27 cellular contexts compared by ENCODE assay signal in the genomic region with DNA sequence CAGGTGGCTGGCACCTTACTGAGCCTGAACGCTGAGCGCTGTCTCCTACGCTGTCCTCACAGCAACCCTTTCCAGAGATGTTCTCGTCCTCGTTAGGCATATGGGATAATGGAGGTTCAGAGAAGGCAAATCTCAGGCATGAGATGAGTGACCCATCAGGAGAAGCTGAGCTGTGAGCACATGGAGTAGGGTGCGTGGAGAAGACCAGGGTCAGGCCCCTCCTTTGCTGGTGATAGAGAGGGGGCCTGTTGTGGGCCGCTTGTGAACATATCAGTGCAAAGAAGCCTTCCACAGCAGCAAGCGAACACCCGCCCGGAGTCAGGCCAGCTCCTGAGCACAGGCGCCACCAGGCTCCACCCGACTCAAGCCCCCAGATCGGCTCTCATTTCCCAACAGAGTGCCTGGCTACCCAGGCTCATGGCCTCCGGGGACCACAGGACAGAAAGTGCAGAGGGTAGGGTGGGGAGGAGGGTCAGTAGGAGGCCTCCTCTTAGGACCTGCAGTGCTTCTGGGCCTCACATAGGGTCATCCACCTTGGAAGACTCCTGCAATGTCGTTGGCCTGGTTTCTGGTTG. TPM values are rescaled to one million over a fixed set of nuclear protein-coding genes. Genes with fewer than 3 reads are reported as not detected.
A peak's percentile ranks its signal among the peaks of the same experiment; 100 is the strongest.
DNase-seq lines count a peak whose midpoint lies in the region; ATAC-seq and TF ChIP-seq lines count a peak whose summit lies in the region.
"Had no signal": no experiment of that assay in that cellular context is flagged by ENCODE, and none has a peak within 500 bp of the region (broad histone marks: within the 10 kb centered on the region; RNA-seq: fewer than 3 reads in every experiment).

No MANE protein-coding gene starts in this region.

- POLR2A ChIA-PET in GM10248 (lab: Yijun Ruan, JAX): no interaction called here

- H3K27me3 ChIP-seq in GM23338 (ENCODE audit: insufficient read depth) (peaks cover 96% of the 10 kb centered on the region), iPS-15b (ENCODE audit: control insufficient read depth, insufficient read depth, low read length) (peaks cover 98% of the 10 kb centered on the region)

- H3K4me3 ChIP-seq in GM23338 (peak overlapping the region; percentile 57), iPS-15b (ENCODE audit: low read depth, low read length) (peak overlapping the region; percentile 36)
- H3K4me3 ChIP-seq: K562, uterus had no signal

- no peaks in the 10 kb centered on the region for H3K36me3 ChIP-seq in GM23338 (ENCODE audit: insufficient read depth)
- H3K36me3 ChIP-seq in iPS-15b (ENCODE audit: control insufficient read depth, insufficient read depth, low read length): no peaks in the 10 kb centered on the region
- H3K36me3 ChIP-seq: thoracic aorta, uterus had no signal

- H2AFZ ChIP-seq in GM23338: 0 out of 2 replicates have a peak overlapping the region, but pooled peaks have one; percentile 94

- peaks cover 21% of the 10 kb centered on the region for H3K4me1 Mint-ChIP-seq in GM23338

- no peaks in the 10 kb centered on the region for H3K9me3 ChIP-seq in iPS-15b (ENCODE audit: control insufficient read depth, insufficient read depth, low read length)
- H3K9me3 ChIP-seq: thoracic aorta, uterus had no signal

- no peaks in the 10 kb centered on the region for H3F3A ChIP-seq in GM23338 (replicated peaks; ENCODE audit: low read depth)

- H3K9me3 Mint-ChIP-seq in GM23338: no peaks in the 10 kb centered on the region
- H3K9me3 Mint-ChIP-seq: activated naive CD4-positive, alpha-beta T cell treated with anti-CD3 and anti-CD28 coated beads, Interleukin-2, amount 10 ng/mL, durations not matched to agents 7 days and 5 days; activated T-cell treated with anti-CD3 and anti-CD28 coated beads, Interleukin-2, amount 50 U/mL, for 72 hours; T-helper 1 cell treated with Interleukin-12 subunit alpha and Interleukin-12 subunit beta and Interleukin-4 antibody, amounts not matched to agents 30 μg/mL and 1 μg/mL, for 36 hours had no signal

- ATAC-seq in GM23338: peak; percentile 5
- ATAC-seq in sciatic nerve: no peak
- no peak for ATAC-seq in HG03139 (IDR thresholded peaks at IDR 0.05; ENCODE audit: unreplicated experiment)

- no peaks in the 10 kb centered on the region for H3K9me2 ChIP-seq in GM23338 (ENCODE audit: insufficient read depth)

- H3K36me3 Mint-ChIP-seq in GM23338 (ENCODE audit: low read depth): no peaks in the 10 kb centered on the region
- H3K36me3 Mint-ChIP-seq: activated naive CD4-positive, alpha-beta T cell treated with anti-CD3 and anti-CD28 coated beads, Interleukin-2, amount 10 ng/mL, durations not matched to agents 7 days and 5 days had no signal

- no peak for DNase-seq in GM23338 (ENCODE audit: low spot score)
- DNase-seq in NCI-H69 (lab: John Stamatoyannopoulos, UW): peak; percentile 31
- DNase-seq in sciatic nerve (ENCODE audit: low spot score): peak; percentile 50
- DNase-seq in GM10248 (ENCODE audit: extremely low spot score): no peak
- no peak for DNase-seq in GM13977 (ENCODE audit: low spot score)
- DNase-seq: activated CD4-positive, alpha-beta T cell treated with anti-CD3 and anti-CD28 coated beads for 48 hours; activated naive CD4-positive, alpha-beta T cell treated with anti-CD3 and anti-CD28 coated beads, Interleukin-2, amount 10 ng/mL, durations not matched to agents 7 days and 5 days; activated T-cell treated with anti-CD3 and anti-CD28 coated beads, Interleukin-2, amount 50 U/mL, for 72 hours; Calu3; cortex of kidney; mammary epithelial cell; NCI-H1436; NCI-H2171; occipital lobe; stimulated activated CD4-positive, alpha-beta T cell treated with anti-CD3 and anti-CD28 coated beads, Interleukin-4, amount 100 ng/mL, for 24 hours; stimulated activated naive CD4-positive, alpha-beta T cell; uterus had no signal

- H3K9ac ChIP-seq in iPS-15b (ENCODE audit: low read depth, low read length): no peak overlapping the region

- peaks cover 80% of the 10 kb centered on the region for H3K27me3 Mint-ChIP-seq in GM23338 (ENCODE audit: insufficient read depth, low read depth, poor library complexity)

- H3K4me2 ChIP-seq in GM23338: peak overlapping the region; percentile 88

- H3K79me2 ChIP-seq in GM23338 (replicated peaks; ENCODE audit: insufficient read depth): no peaks in the 10 kb centered on the region

- H3K4me3 Mint-ChIP-seq in GM23338: peak overlapping the region; percentile 76
- H3K4me3 Mint-ChIP-seq: activated naive CD4-positive, alpha-beta T cell treated with anti-CD3 and anti-CD28 coated beads, Interleukin-2, amount 10 ng/mL, durations not matched to agents 7 days and 5 days had no signal

- no peak overlapping the region for H3K27ac ChIP-seq in GM23338 (ENCODE audit: low read depth)
- H3K27ac ChIP-seq: C4-2B, thoracic aorta, uterus had no signal

- no peak overlapping the region for H3K27ac Mint-ChIP-seq in GM23338
- H3K27ac Mint-ChIP-seq: activated naive CD4-positive, alpha-beta T cell treated with anti-CD3 and anti-CD28 coated beads, Interleukin-2, amount 10 ng/mL, durations not matched to agents 7 days and 5 days; activated T-cell treated with anti-CD3 and anti-CD28 coated beads, Interleukin-2, amount 50 U/mL, for 72 hours; T-helper 1 cell treated with Interleukin-12 subunit alpha and Interleukin-12 subunit beta and Interleukin-4 antibody, amounts not matched to agents 30 μg/mL and 1 μg/mL, for 36 hours had no signal

- H3K4me1 ChIP-seq in GM23338 (ENCODE audit: insufficient read depth): peaks cover 14% of the 10 kb centered on the region; the same call in 1 of the 2 replicates
- H3K4me1 ChIP-seq in iPS-15b (ENCODE audit: control insufficient read depth, insufficient read depth, low read length): peaks cover 11% of the 10 kb centered on the region
- H3K4me1 ChIP-seq: uterus had no signal

- TF ChIP-seq CTCF in GM23338 (conservative IDR thresholded peaks at IDR 0.05; ENCODE audit: low read depth in 2 of 2) (no peak), GM10248 (IDR thresholded peaks at IDR 0.05; ENCODE audit: control extremely low read depth, extremely low read depth, low read depth, missing control alignments) (no peak), GM13977 (IDR thresholded peaks at IDR 0.05; ENCODE audit: extremely low read depth, insufficient read depth, missing control alignments) (no peak)

- H4K20me1 ChIP-seq in GM23338 (replicated peaks; ENCODE audit: insufficient read depth): no peaks in the 10 kb centered on the region; the same call in 1 of the 2 replicates

- CTCF ChIA-PET in GM10248 (lab: Yijun Ruan, JAX): interaction anchor here (1.1 to 30.0 kb wide), 13 partner anchors 9 to 125 kb away, joined by 3 to 914 read pairs (median 9); no protein-coding TSS in a partner anchor

- intact Hi-C loops in sciatic nerve (cut with DNase I): loop anchor here (5.0 kb wide), 1 partner anchor 85 kb away; no protein-coding TSS in a partner anchor

- in situ Hi-C loops in GM13977 (cut with MboI; ENCODE audit: low pct_unique_long_range_greater_than_20kb, low sequenced_read_pairs, unreplicated experiment): loop anchor here (10.0 kb wide), 1 partner anchor 368 kb away; the partner anchor contains the start of gene SLC25A48

TF ChIP-seq in GM23338, 12 proteins besides CTCF, POLR2A, EP300 and RAD21 (continues in another document):
- TF ChIP-seq EZH2 (IDR thresholded peaks at IDR 0.05; ENCODE audit: low read depth, unreplicated experiment): peak; percentile 31

RNA-seq across cellular contexts. Expression of gene TIFAB, which starts 15.0 kb away (rescaled TPM):
- not detected in 2 replicates for total RNA-seq in GM23338 (2014; rRNA removed; shearing (Covaris generic))
- not detected in 2 replicates for polyA plus RNA-seq in GM23338 (2016; fragmentation: Nextera tagmentation; extraction: Ambion mirVana)
- 0.22 TPM for total RNA-seq in sciatic nerve
- total RNA-seq: activated T-cell treated with anti-CD3 and anti-CD28 coated beads, Interleukin-2, amount 50 U/mL, for 72 hours; Calu3; glomerular endothelial cell; K562; mammary epithelial cell; MCF 10A; occipital lobe; SK-MEL-5; thoracic aorta had no signal
- polyA plus RNA-seq: AG04450, K562, mammary epithelial cell had no signal

RNA-seq across cellular contexts. Expression of gene DCANP1, which starts 20.0 kb away (rescaled TPM):
- not detected in 2 replicates for total RNA-seq in GM23338 (2014; rRNA removed; shearing (Covaris generic))
- not detected in 2 replicates for polyA plus RNA-seq in GM23338 (2016; fragmentation: Nextera tagmentation; extraction: Ambion mirVana)
- total RNA-seq in sciatic nerve: not detected
- total RNA-seq: activated T-cell treated with anti-CD3 and anti-CD28 coated beads, Interleukin-2, amount 50 U/mL, for 72 hours; Calu3; glomerular endothelial cell; K562; mammary epithelial cell; MCF 10A; occipital lobe; SK-MEL-5; thoracic aorta; uterus had no signal
- polyA plus RNA-seq: AG04450, K562, mammary epithelial cell had no signal

Comparison
In these comparisons a context has a peak if more than half of its experiments do, and no peak if none do; other contexts are left out.
1. DNase-seq: peak in NCI-H69 (single experiment) and sciatic nerve (single experiment); none in GM23338 (single experiment), GM10248 (single experiment) and GM13977 (single experiment).